ENCODE assay signal across 1 cellular context in the genomic region with DNA sequence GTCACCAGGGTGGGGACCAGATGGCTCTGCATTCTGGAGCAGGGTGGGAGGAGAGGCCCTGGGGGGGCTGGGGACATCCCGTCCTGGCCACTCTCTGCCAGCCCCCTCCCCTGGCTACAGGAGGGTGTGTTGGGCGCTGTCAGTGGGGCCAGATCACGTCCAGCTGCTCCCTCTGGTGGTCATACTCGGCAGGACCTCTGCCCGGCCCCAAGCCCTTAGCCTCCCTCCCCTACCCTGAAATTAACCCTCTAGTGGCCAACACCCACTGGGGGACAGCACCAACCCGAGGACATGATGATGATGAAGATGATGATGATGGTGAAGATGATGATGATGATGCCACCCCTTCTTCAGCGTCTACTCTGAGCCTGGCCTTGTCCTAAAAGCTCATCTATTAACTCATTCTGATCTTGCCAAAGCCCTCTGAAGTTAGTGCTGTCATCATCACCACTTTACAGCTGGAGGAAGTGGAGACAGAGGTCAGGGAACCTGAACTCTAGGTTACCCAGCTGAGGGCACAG.
TF ChIP-seq lines count a peak whose summit lies in the region.

No MANE protein-coding gene starts in this region.

TF ChIP-seq in HepG2, 621 proteins besides CTCF, POLR2A, EP300 and RAD21 (continued from another document and continues in another):
- TF ChIP-seq ARID5B (CRISPR knock-in tag; IDR thresholded peaks at IDR 0.05) (peak; percentile 56), CHD4 (IDR thresholded peaks at IDR 0.05; ENCODE audit: borderline replicate concordance, low read length) (peak; percentile 73; the same call in 1 of the 2 replicates), TRIM22 (IDR thresholded peaks at IDR 0.05) (no peak), ZSCAN25 (CRISPR knock-in tag; IDR thresholded peaks at IDR 0.05) (peak; percentile 97), MAZ (IDR thresholded peaks at IDR 0.05; ENCODE audit: borderline replicate concordance, low read depth, low read length) (peak; percentile 93), MAZ (CRISPR knock-in tag; IDR thresholded peaks at IDR 0.05; ENCODE audit: low read depth) (peak; percentile 50; the same call in 1 of the 2 replicates), HOXA3 (CRISPR knock-in tag; IDR thresholded peaks at IDR 0.05) (peak; percentile 55; the same call in 1 of the 2 replicates), ZFP91 (CRISPR knock-in tag; IDR thresholded peaks at IDR 0.05; ENCODE audit: borderline replicate concordance) (peak; percentile 73), MTA1 (CRISPR knock-in tag; IDR thresholded peaks at IDR 0.05; ENCODE audit: borderline replicate concordance) (peak; percentile 57; the same call in 1 of the 2 replicates), ELF4 (CRISPR knock-in tag; IDR thresholded peaks at IDR 0.05; ENCODE audit: borderline replicate concordance) (no peak), IRF2 (CRISPR knock-in tag; IDR thresholded peaks at IDR 0.05) (peak; percentile 71), GATAD2A (CRISPR knock-in tag; IDR thresholded peaks at IDR 0.05) (peak; percentile 81), ATF4 (CRISPR knock-in tag; IDR thresholded peaks at IDR 0.05) (no peak), ZNF33A (CRISPR knock-in tag; IDR thresholded peaks at IDR 0.05; ENCODE audit: borderline replicate concordance) (peak; percentile 46; the same call in 1 of the 2 replicates), CBX1 (IDR thresholded peaks at IDR 0.05; ENCODE audit: low read depth) (peak; percentile 52), ZNF292 (CRISPR knock-in tag; IDR thresholded peaks at IDR 0.05; ENCODE audit: borderline replicate concordance, low read depth) (0 out of 2 replicates have a peak, but pooled peaks have one; percentile 17), DRAP1 (CRISPR knock-in tag; IDR thresholded peaks at IDR 0.05) (peak; percentile 22; the same call in 1 of the 2 replicates), ZNF281 (CRISPR knock-in tag; IDR thresholded peaks at IDR 0.05; ENCODE audit: borderline replicate concordance) (0 out of 2 replicates have a peak, but pooled peaks have one; percentile 10), ZNF609 (CRISPR knock-in tag; IDR thresholded peaks at IDR 0.05; ENCODE audit: borderline replicate concordance) (0 out of 2 replicates have a peak, but pooled peaks have one; percentile 18), STAG1 (CRISPR knock-in tag; IDR thresholded peaks at IDR 0.05) (peak; percentile 78), SMAD1 (CRISPR knock-in tag; IDR thresholded peaks at IDR 0.05; ENCODE audit: borderline replicate concordance, low read depth) (no peak), NCOR1 (IDR thresholded peaks at IDR 0.05; ENCODE audit: borderline replicate concordance, low read length) (0 out of 2 replicates have a peak, but pooled peaks have one; percentile 26), KLF16 (CRISPR knock-in tag; IDR thresholded peaks at IDR 0.05) (0 out of 4 replicates have a peak, but pooled peaks of 1 of the 2 experiments have one; percentile 34)
- TF ChIP-seq, protein P1, sequence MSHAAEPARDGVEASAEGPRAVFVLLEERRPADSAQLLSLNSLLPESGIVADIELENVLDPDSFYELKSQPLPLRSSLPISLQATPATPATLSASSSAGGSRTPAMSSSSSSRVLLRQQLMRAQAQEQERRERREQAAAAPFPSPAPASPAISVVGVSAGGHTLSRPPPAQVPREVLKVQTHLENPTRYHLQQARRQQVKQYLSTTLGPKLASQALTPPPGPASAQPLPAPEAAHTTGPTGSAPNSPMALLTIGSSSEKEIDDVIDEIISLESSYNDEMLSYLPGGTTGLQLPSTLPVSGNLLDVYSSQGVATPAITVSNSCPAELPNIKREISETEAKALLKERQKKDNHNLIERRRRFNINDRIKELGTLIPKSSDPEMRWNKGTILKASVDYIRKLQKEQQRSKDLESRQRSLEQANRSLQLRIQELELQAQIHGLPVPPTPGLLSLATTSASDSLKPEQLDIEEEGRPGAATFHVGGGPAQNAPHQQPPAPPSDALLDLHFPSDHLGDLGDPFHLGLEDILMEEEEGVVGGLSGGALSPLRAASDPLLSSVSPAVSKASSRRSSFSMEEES (CRISPR knock-in tag; IDR thresholded peaks at IDR 0.05), result no peak
- TF ChIP-seq, protein P2, sequence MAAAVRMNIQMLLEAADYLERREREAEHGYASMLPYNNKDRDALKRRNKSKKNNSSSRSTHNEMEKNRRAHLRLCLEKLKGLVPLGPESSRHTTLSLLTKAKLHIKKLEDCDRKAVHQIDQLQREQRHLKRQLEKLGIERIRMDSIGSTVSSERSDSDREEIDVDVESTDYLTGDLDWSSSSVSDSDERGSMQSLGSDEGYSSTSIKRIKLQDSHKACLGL (CRISPR knock-in tag; IDR thresholded peaks at IDR 0.05), result 0 out of 2 replicates have a peak, but pooled peaks have one; percentile 26
- TF ChIP-seq, protein P3, sequence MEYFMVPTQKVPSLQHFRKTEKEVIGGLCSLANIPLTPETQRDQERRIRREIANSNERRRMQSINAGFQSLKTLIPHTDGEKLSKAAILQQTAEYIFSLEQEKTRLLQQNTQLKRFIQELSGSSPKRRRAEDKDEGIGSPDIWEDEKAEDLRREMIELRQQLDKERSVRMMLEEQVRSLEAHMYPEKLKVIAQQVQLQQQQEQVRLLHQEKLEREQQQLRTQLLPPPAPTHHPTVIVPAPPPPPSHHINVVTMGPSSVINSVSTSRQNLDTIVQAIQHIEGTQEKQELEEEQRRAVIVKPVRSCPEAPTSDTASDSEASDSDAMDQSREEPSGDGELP (IDR thresholded peaks at IDR 0.05; ENCODE audit: borderline replicate concordance, low read depth), result peak; percentile 95
